In genomic region chr14:39240769-39241168, GRCh38 we compare ENCODE assay signal across 29 cellular contexts.
"Had no signal": no experiment of that assay in that cellular context is flagged by ENCODE, and none has a peak within 500 bp of the region (broad histone marks: within the 10 kb centered on the region; RNA-seq: fewer than 3 reads in every experiment).

No MANE protein-coding gene starts in this region.

- H3K36me3 Mint-ChIP-seq: stimulated activated effector memory CD8-positive, alpha-beta T cell treated with anti-CD3 and anti-CD28 coated beads, Interleukin-12 subunit alpha, Interleukin-12 subunit beta, amount 100 ng/mL, for 72 hours; stimulated activated memory B cell treated with anti-CD40 and anti-IgM and Interleukin-4, amounts not matched to agents 10 μg/mL and 1 μg/mL and 100 μg/mL, for 72 hours; stimulated activated naive B cell treated with anti-CD40 and anti-IgM and Interleukin-4, amounts not matched to agents 10 μg/mL and 1 μg/mL and 100 μg/mL, for 72 hours; type B pancreatic cell had no signal

- H3K36me3 ChIP-seq: suprapubic skin, thoracic aorta, thyroid gland, tibial artery, tibial nerve, transverse colon, upper lobe of left lung, upper lobe of right lung, uterus, vagina had no signal

- H3K9me3 Mint-ChIP-seq: stimulated activated effector memory CD8-positive, alpha-beta T cell treated with anti-CD3 and anti-CD28 coated beads, Interleukin-12 subunit alpha, Interleukin-12 subunit beta, amount 100 ng/mL, for 72 hours; stimulated activated memory B cell treated with anti-CD40 and anti-IgM and Interleukin-4, amounts not matched to agents 10 μg/mL and 1 μg/mL and 100 μg/mL, for 72 hours; stimulated activated naive B cell treated with anti-CD40 and anti-IgM and Interleukin-4, amounts not matched to agents 10 μg/mL and 1 μg/mL and 100 μg/mL, for 72 hours; stimulated activated naive CD8-positive, alpha-beta T cell treated with anti-CD3 and anti-CD28 coated beads, Interleukin-15, amount 100 ng/mL, for 72 hours; stimulated activated naive CD8-positive, alpha-beta T cell treated with anti-CD3 and anti-CD28 coated beads, Interleukin-15, Interleukin-2, amounts not matched to agents 100 ng/mL and 50 ng/mL, for 24 hours had no signal

- DNase-seq: stimulated activated CD4-positive, alpha-beta T cell treated with anti-CD3 and anti-CD28 coated beads, Interleukin-2, amount 100 ng/mL, for 48 hours; stimulated activated CD4-positive, alpha-beta T cell treated with anti-CD3 and anti-CD28 coated beads, Interleukin-4, amount 100 ng/mL, for 1 hour; stimulated activated CD4-positive, alpha-beta T cell treated with anti-CD3 and anti-CD28 coated beads, Interleukin-4, amount 100 ng/mL, for 24 hours; stimulated activated CD4-positive, alpha-beta T cell treated with anti-CD3 and anti-CD28 coated beads, Interleukin-4, amount 100 ng/mL, for 4 hours; stimulated activated CD8-positive, alpha-beta memory T cell treated with anti-CD3 and anti-CD28 coated beads, Interleukin-4, amount 100 ng/mL, for 48 hours; stimulated activated naive B cell treated with anti-CD40 and anti-IgM and Interleukin-4, amounts not matched to agents 10 μg/mL and 1 μg/mL and 100 μg/mL, for 72 hours; stimulated activated naive CD4-positive, alpha-beta T cell; stimulated activated naive CD4-positive, alpha-beta T cell treated with Interleukin-2 at 50 U/mL for 16 hours; stimulated activated naive CD8-positive, alpha-beta T cell treated with anti-CD3 and anti-CD28 coated beads, Interleukin-15, amount 100 ng/mL, for 72 hours; stimulated activated naive CD8-positive, alpha-beta T cell treated with anti-CD3 and anti-CD28 coated beads, Interleukin-15, Interleukin-2, amounts not matched to agents 100 U/mL and 50 U/mL, for 24 hours; stomach; substantia nigra; testis; thyroid gland; tibial artery; transverse colon; trophoblast cell; upper lobe of left lung; upper lobe of right lung; uterus had no signal

- H3K27ac ChIP-seq: stomach, suprapubic skin, testis, thoracic aorta, thyroid gland, tibial artery, tibial nerve, transverse colon, upper lobe of left lung, upper lobe of right lung, uterus, vagina had no signal

- H3K4me1 Mint-ChIP-seq: stimulated activated memory B cell treated with anti-CD40 and anti-IgM and Interleukin-4, amounts not matched to agents 10 μg/mL and 1 μg/mL and 100 μg/mL, for 72 hours; stimulated activated naive B cell treated with anti-CD40 and anti-IgM and Interleukin-4, amounts not matched to agents 10 μg/mL and 1 μg/mL and 100 μg/mL, for 72 hours; stimulated activated naive CD8-positive, alpha-beta T cell treated with anti-CD3 and anti-CD28 coated beads, Interleukin-15, amount 100 ng/mL, for 72 hours had no signal

- H3K27me3 Mint-ChIP-seq: stimulated activated naive B cell treated with anti-CD40 and anti-IgM and Interleukin-4, amounts not matched to agents 10 μg/mL and 1 μg/mL and 100 μg/mL, for 72 hours; stimulated activated naive CD8-positive, alpha-beta T cell treated with anti-CD3 and anti-CD28 coated beads, Interleukin-15, amount 100 ng/mL, for 72 hours; stimulated activated naive CD8-positive, alpha-beta T cell treated with anti-CD3 and anti-CD28 coated beads, Interleukin-15, Interleukin-2, amounts not matched to agents 100 ng/mL and 50 ng/mL, for 24 hours; type B pancreatic cell had no signal

- H3K9me3 ChIP-seq: stomach, suprapubic skin, testis, thoracic aorta, thyroid gland, tibial artery, tibial nerve, transverse colon, upper lobe of left lung, upper lobe of right lung, uterus, vagina had no signal

- H3K4me3 ChIP-seq: stomach, suprapubic skin, testis, thoracic aorta, thyroid gland, tibial artery, tibial nerve, transverse colon, upper lobe of left lung, upper lobe of right lung, uterus, vagina had no signal

- H3K4me1 ChIP-seq: stomach, suprapubic skin, testis, thyroid gland, tibial nerve, transverse colon, upper lobe of left lung, upper lobe of right lung, uterus, vagina had no signal

- ATAC-seq: stimulated activated effector memory CD8-positive, alpha-beta T cell treated with anti-CD3 and anti-CD28 coated beads, Interleukin-12 subunit alpha, Interleukin-12 subunit beta, amount 100 ng/mL, for 72 hours; stimulated activated memory B cell treated with anti-CD40 and anti-IgM and Interleukin-4, amounts not matched to agents 10 μg/mL and 1 μg/mL and 100 μg/mL, for 72 hours; stimulated activated naive B cell treated with anti-CD40 and anti-IgM and Interleukin-4, amounts not matched to agents 10 μg/mL and 1 μg/mL and 100 μg/mL, for 72 hours; stimulated activated naive CD8-positive, alpha-beta T cell treated with anti-CD3 and anti-CD28 coated beads, Interleukin-15, amount 100 ng/mL, for 72 hours; stimulated activated naive CD8-positive, alpha-beta T cell treated with anti-CD3 and anti-CD28 coated beads, Interleukin-15, Interleukin-2, amounts not matched to agents 100 U/mL and 50 U/mL, for 24 hours; upper lobe of right lung had no signal

- H3K27ac Mint-ChIP-seq: stimulated activated effector memory CD8-positive, alpha-beta T cell treated with anti-CD3 and anti-CD28 coated beads, Interleukin-12 subunit alpha, Interleukin-12 subunit beta, amount 100 ng/mL, for 72 hours; stimulated activated memory B cell treated with anti-CD40 and anti-IgM and Interleukin-4, amounts not matched to agents 10 μg/mL and 1 μg/mL and 100 μg/mL, for 72 hours; stimulated activated naive B cell treated with anti-CD40 and anti-IgM and Interleukin-4, amounts not matched to agents 10 μg/mL and 1 μg/mL and 100 μg/mL, for 72 hours; stimulated activated naive CD8-positive, alpha-beta T cell treated with anti-CD3 and anti-CD28 coated beads, Interleukin-15, amount 100 ng/mL, for 72 hours; stimulated activated naive CD8-positive, alpha-beta T cell treated with anti-CD3 and anti-CD28 coated beads, Interleukin-15, Interleukin-2, amounts not matched to agents 100 ng/mL and 50 ng/mL, for 24 hours; type B pancreatic cell had no signal

- FAIRE-seq: urothelium cell line had no signal

- H3K27me3 ChIP-seq: stomach, suprapubic skin, testis, thyroid gland, tibial artery, tibial nerve, transverse colon, upper lobe of left lung, upper lobe of right lung, uterus, vagina had no signal

- H3K4me3 Mint-ChIP-seq: stimulated activated effector memory CD8-positive, alpha-beta T cell treated with anti-CD3 and anti-CD28 coated beads, Interleukin-12 subunit alpha, Interleukin-12 subunit beta, amount 100 ng/mL, for 72 hours; stimulated activated memory B cell treated with anti-CD40 and anti-IgM and Interleukin-4, amounts not matched to agents 10 μg/mL and 1 μg/mL and 100 μg/mL, for 72 hours; stimulated activated naive B cell treated with anti-CD40 and anti-IgM and Interleukin-4, amounts not matched to agents 10 μg/mL and 1 μg/mL and 100 μg/mL, for 72 hours; stimulated activated naive CD8-positive, alpha-beta T cell treated with anti-CD3 and anti-CD28 coated beads, Interleukin-15, amount 100 ng/mL, for 72 hours; stimulated activated naive CD8-positive, alpha-beta T cell treated with anti-CD3 and anti-CD28 coated beads, Interleukin-15, Interleukin-2, amounts not matched to agents 100 ng/mL and 50 ng/mL, for 24 hours; type B pancreatic cell had no signal
